7 cellular contexts compared by ENCODE assay signal in the genomic region with DNA sequence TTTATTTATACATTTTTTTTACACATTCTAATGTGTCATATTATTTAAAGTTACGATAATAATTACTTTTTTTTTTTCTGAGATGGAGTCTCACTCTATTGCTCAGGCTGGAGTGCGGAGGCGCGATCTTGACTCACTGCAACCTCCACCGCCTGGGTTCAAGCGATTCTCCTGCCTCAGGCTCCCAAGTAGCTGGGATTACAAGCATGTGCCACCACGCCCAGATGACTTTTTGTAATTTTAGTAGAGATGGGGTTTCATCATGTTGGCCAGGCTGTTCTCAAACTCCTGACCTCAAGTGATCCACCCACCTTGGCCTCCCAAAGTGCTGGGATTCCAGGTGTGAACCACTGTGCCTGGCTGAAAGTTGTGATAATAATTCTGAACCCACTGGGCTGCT. TPM values are rescaled to one million over a fixed set of nuclear protein-coding genes. Genes with fewer than 3 reads are reported as not detected.
DNase-seq lines count a peak whose midpoint lies in the region; ATAC-seq, FAIRE-seq and TF ChIP-seq lines count a peak whose summit lies in the region.
"Not testable (repeated sequence)": the region's sequence is repeated elsewhere in the genome, so short reads cannot be mapped to it uniquely, and the experiment has no call there.

No MANE protein-coding gene starts in this region.

- POLR2A ChIA-PET in OCI-LY7 (lab: Charles Lee): interaction anchor here (0.7 kb wide), 1 partner anchor 31 kb away, joined by 3 read pairs; no protein-coding TSS in a partner anchor
- POLR2A ChIA-PET in HepG2 (lab: Yijun Ruan, JAX): not testable (repeated sequence)

- not testable (repeated sequence) for H4K20me1 ChIP-seq in DOHH2 (ENCODE audit: control insufficient read depth, insufficient read depth, low read depth, low read length); Karpas-422 (ENCODE audit: insufficient read depth, low read depth, low read length); OCI-LY7 (ENCODE audit: insufficient read depth, low read length); HepG2 (ENCODE audit: insufficient read depth, low read length)

- not testable (repeated sequence) for H3K9ac ChIP-seq in Karpas-422 (ENCODE audit: low read length); HepG2 (ENCODE audit: insufficient read depth, low read depth, low read length)

- not testable (repeated sequence) for FAIRE-seq in HepG2 (lab: Jason Lieb, UNC)

- not testable (repeated sequence) for H3K27ac ChIP-seq in DOHH2 (ENCODE audit: low read depth, low read length); Karpas-422 (ENCODE audit: low read length); OCI-LY7 (ENCODE audit: low read depth, low read length, poor library complexity, severe bottlenecking); HepG2 (ENCODE audit: extremely low read length, insufficient read depth, low read length)
- H3K27ac ChIP-seq in suprapubic skin: peak overlapping the region; percentile 69

- not testable (repeated sequence) for H3K4me3 Mint-ChIP-seq in activated T-helper 1 cell treated with anti-CD3 and anti-CD28 coated beads, Interleukin-12 subunit alpha, Interleukin-12 subunit beta, Interleukin-2, Interleukin-4 antibody, amounts not matched to agents 30 ng/mL and 10 ng/mL and 1 ng/mL, durations not matched to agents 14 hours and 24 hours and 36 hours

- intact Hi-C loops in OCI-LY7 (cut with micrococcal nuclease; ENCODE audit: unreplicated experiment) (loop anchor here (2.0 kb wide), 1 partner anchor 206 kb away; no protein-coding TSS in a partner anchor), HepG2 (cut with micrococcal nuclease; ENCODE audit: unreplicated experiment) (loop anchor here (2.0 kb wide), 1 partner anchor 20 kb away; a partner anchor contains a TSS)
- intact Hi-C loops in activated T-helper 1 cell treated with anti-CD3 and anti-CD28 coated beads, Interleukin-12 subunit alpha, Interleukin-12 subunit beta, Interleukin-2, Interleukin-4 antibody, amounts not matched to agents 30 ng/mL and 10 ng/mL and 1 ng/mL, durations not matched to agents 14 hours and 24 hours and 36 hours (cut with micrococcal nuclease): loop anchor here (5.0 kb wide), 1 partner anchor 56 kb away; no protein-coding TSS in a partner anchor

- WGBS in HepG2 (ENCODE audit: low lambda C conversion rate): 85% methylated on average over 7 of the region's 7 CpGs
- WGBS in suprapubic skin: 76% methylated on average over 7 of the region's 7 CpGs

- CTCF ChIA-PET in OCI-LY7 (lab: Charles Lee; ENCODE audit: unreplicated experiment): not testable (repeated sequence)
- CTCF ChIA-PET in HepG2 (lab: Yijun Ruan, JAX; ENCODE audit: low intra/inter-chr PET ratio, low total read pairs): interaction anchor here (1.6 to 2.3 kb wide), 3 partner anchors 20 to 57 kb away, joined by 6 to 14 read pairs (median 12); a partner anchor contains a TSS

- H3K9me3 Mint-ChIP-seq in activated T-helper 1 cell treated with anti-CD3 and anti-CD28 coated beads, Interleukin-12 subunit alpha, Interleukin-12 subunit beta, Interleukin-2, Interleukin-4 antibody, amounts not matched to agents 30 ng/mL and 10 ng/mL and 1 ng/mL, durations not matched to agents 14 hours and 24 hours and 36 hours: not testable (repeated sequence)

- peak overlapping the region; percentile 28; the same call in 1 of the 2 replicates for H2AFZ ChIP-seq in Karpas-422 (ENCODE audit: low read length)
- peak overlapping the region; percentile 91 for H2AFZ ChIP-seq in OCI-LY7 (ENCODE audit: low read length)
- H2AFZ ChIP-seq in HepG2 (ENCODE audit: low read length): not testable (repeated sequence)

- ATAC-seq in HepG2: not testable (repeated sequence)

- H3K36me3 ChIP-seq in DOHH2 (ENCODE audit: control insufficient read depth, low read length); Karpas-422 (ENCODE audit: insufficient read depth, low read length); OCI-LY7 (ENCODE audit: insufficient read depth, low read length); HepG2 (replicated peaks in 1 of 2; ENCODE audit: control insufficient read depth in 1 of 2, insufficient read depth in 2 of 2, low read length in 2 of 2); suprapubic skin: not testable (repeated sequence)

- not testable (repeated sequence) for H3K9me2 ChIP-seq in DOHH2 (replicated peaks; ENCODE audit: control insufficient read depth, low read length); Karpas-422 (replicated peaks; ENCODE audit: insufficient read depth, low read length); OCI-LY7 (ENCODE audit: insufficient read depth, low read length)

- TF ChIP-seq EP300 in HepG2 (IDR thresholded peaks at IDR 0.05; ENCODE audit: low read depth in 2 of 2, low read length in 2 of 2); HepG2 (CRISPR knock-in tag; IDR thresholded peaks at IDR 0.05; ENCODE audit: borderline replicate concordance); suprapubic skin (IDR thresholded peaks at IDR 0.05): not testable (repeated sequence)

- H3K4me2 ChIP-seq in DOHH2 (ENCODE audit: low read length) (peak overlapping the region; percentile 85), OCI-LY7 (ENCODE audit: low read length) (peak overlapping the region; percentile 87), HepG2 (ENCODE audit: low read depth, low read length) (peak overlapping the region; percentile 83)
- H3K4me2 ChIP-seq in Karpas-422 (ENCODE audit: low read depth, low read length, poor library complexity, severe bottlenecking): not testable (repeated sequence)

- H3K27ac Mint-ChIP-seq in activated T-helper 1 cell treated with anti-CD3 and anti-CD28 coated beads, Interleukin-12 subunit alpha, Interleukin-12 subunit beta, Interleukin-2, Interleukin-4 antibody, amounts not matched to agents 30 ng/mL and 10 ng/mL and 1 ng/mL, durations not matched to agents 14 hours and 24 hours and 36 hours: peak overlapping the region; percentile 12

- not testable (repeated sequence) for H3K36me3 Mint-ChIP-seq in activated T-helper 1 cell treated with anti-CD3 and anti-CD28 coated beads, Interleukin-12 subunit alpha, Interleukin-12 subunit beta, Interleukin-2, Interleukin-4 antibody, amounts not matched to agents 30 ng/mL and 10 ng/mL and 1 ng/mL, durations not matched to agents 14 hours and 24 hours and 36 hours (ENCODE audit: low read depth)

- in situ Hi-C loops in HepG2 (cut with HindIII; ENCODE audit: extremely low pct_ligation_motif_present, low pct_unique_long_range_greater_than_20kb): not testable (repeated sequence)

- not testable (repeated sequence) for H3F3A ChIP-seq in DOHH2 (ENCODE audit: control insufficient read depth, insufficient read depth)

- TF ChIP-seq POLR2A in HepG2 (IDR thresholded peaks at IDR 0.05; ENCODE audit: insufficient read depth in 1 of 2, low read depth in 2 of 2, low read length in 2 of 2); suprapubic skin (IDR thresholded peaks at IDR 0.05): not testable (repeated sequence)

- TF ChIP-seq CTCF in DOHH2 (IDR thresholded peaks at IDR 0.05; ENCODE audit: low read depth, low read length, poor library complexity, severe bottlenecking); OCI-LY7 (conservative IDR thresholded peaks at IDR 0.05; ENCODE audit: low read length); epithelial cell of esophagus (IDR thresholded peaks at IDR 0.05; ENCODE audit: insufficient read depth, low read depth, low read length, missing control alignments); HepG2 (CRISPR knock-in tag; IDR thresholded peaks at IDR 0.05); suprapubic skin (IDR thresholded peaks at IDR 0.05): not testable (repeated sequence)

- TF ChIP-seq RAD21 in HepG2 (CRISPR knock-in tag; IDR thresholded peaks at IDR 0.05): not testable (repeated sequence)

- H3K27me3 Mint-ChIP-seq in activated T-helper 1 cell treated with anti-CD3 and anti-CD28 coated beads, Interleukin-12 subunit alpha, Interleukin-12 subunit beta, Interleukin-2, Interleukin-4 antibody, amounts not matched to agents 30 ng/mL and 10 ng/mL and 1 ng/mL, durations not matched to agents 14 hours and 24 hours and 36 hours (ENCODE audit: insufficient read depth): not testable (repeated sequence)

- H3K9me3 ChIP-seq in DOHH2 (ENCODE audit: control insufficient read depth, insufficient read depth, low read length); Karpas-422 (ENCODE audit: low read length); OCI-LY7 (ENCODE audit: low read length); HepG2 (ENCODE audit: low read length); suprapubic skin: not testable (repeated sequence)

- H3K4me1 ChIP-seq in DOHH2 (ENCODE audit: control insufficient read depth, low read length) (peaks cover 21% of the 10 kb centered on the region), OCI-LY7 (ENCODE audit: insufficient read depth, low read length, poor library complexity, severe bottlenecking) (peaks cover 22% of the 10 kb centered on the region), HepG2 (ENCODE audit: insufficient read depth, low read length) (peaks cover 42% of the 10 kb centered on the region), suprapubic skin (peaks cover 31% of the 10 kb centered on the region)
- not testable (repeated sequence) for H3K4me1 ChIP-seq in Karpas-422 (ENCODE audit: low read length)

- not testable (repeated sequence) for H3K79me2 ChIP-seq in DOHH2 (ENCODE audit: control insufficient read depth, low read length); Karpas-422 (ENCODE audit: low read length); OCI-LY7 (ENCODE audit: insufficient read depth, low read depth, low read length); HepG2 (ENCODE audit: insufficient read depth, low read length)

- DNase-seq in Karpas-422; OCI-LY7 (ENCODE audit: low spot score); activated T-helper 1 cell treated with anti-CD3 and anti-CD28 coated beads, Interleukin-12 subunit alpha, Interleukin-12 subunit beta, Interleukin-2, Interleukin-4 antibody, amounts not matched to agents 30 ng/mL and 10 ng/mL and 1 ng/mL, durations not matched to agents 14 hours and 24 hours and 36 hours (ENCODE audit: low spot score); HepG2 (ENCODE audit: low spot score); suprapubic skin (ENCODE audit: low spot score in 2 of 2): not testable (repeated sequence)
- DNase-seq in epithelial cell of esophagus (ENCODE audit: low read depth): peak; percentile 60

- peaks cover 12% of the 10 kb centered on the region for H3K4me1 Mint-ChIP-seq in activated T-helper 1 cell treated with anti-CD3 and anti-CD28 coated beads, Interleukin-12 subunit alpha, Interleukin-12 subunit beta, Interleukin-2, Interleukin-4 antibody, amounts not matched to agents 30 ng/mL and 10 ng/mL and 1 ng/mL, durations not matched to agents 14 hours and 24 hours and 36 hours (ENCODE audit: low read depth)

- not testable (repeated sequence) for BruUV-seq in OCI-LY7 (replicated peaks; lab: Mats Ljungman, UMichigan); HepG2 (replicated peaks; lab: Mats Ljungman, UMichigan)

- H3K4me3 ChIP-seq in DOHH2 (ENCODE audit: low read length); Karpas-422 (ENCODE audit: low read length); epithelial cell of esophagus (ENCODE audit: low read length); suprapubic skin: not testable (repeated sequence)
- H3K4me3 ChIP-seq in OCI-LY7 (ENCODE audit: low read depth, low read length, poor library complexity, severe bottlenecking): peak overlapping the region; percentile 27
- H3K4me3 ChIP-seq in HepG2 (replicated peaks in 1 of 3; ENCODE audit: insufficient read depth in 1 of 3, low read depth in 2 of 3, low read length in 3 of 3): 0 out of 6 replicates have a peak overlapping the region, but pooled peaks of 1 of the 3 experiments have one; percentile 63

- H3K27me3 ChIP-seq in DOHH2 (ENCODE audit: control insufficient read depth, low read length); Karpas-422 (ENCODE audit: low read length); HepG2 (ENCODE audit: control insufficient read depth in 1 of 2, insufficient read depth in 2 of 2, low read length in 2 of 2); suprapubic skin: not testable (repeated sequence)

RNA-seq across cellular contexts. Expression of a gene that starts 5.4 kb away (rescaled TPM):
- 16.2 and 16.5 TPM in 2 replicates for total RNA-seq in Karpas-422 (2014; rRNA removed; shearing (Covaris generic); ENCODE audit: low replicate concordance)
- total RNA-seq in OCI-LY7 (2014; rRNA removed; shearing (Covaris generic)): 32.1 and 38.6 TPM in 2 replicates
- total RNA-seq in OCI-LY7 (2022) (32.7 and 39.3 TPM in 2 replicates), HepG2 (2016; rRNA removed; fragmentation: Illumina TruSeq; extraction: Trizol) (30.6 and 39.4 TPM in 2 replicates), suprapubic skin (10 to 100 TPM; 24.5 to 49.3 (median 48.6) TPM)
- total RNA-seq in activated T-helper 1 cell treated with anti-CD3 and anti-CD28 coated beads, Interleukin-12 subunit alpha, Interleukin-12 subunit beta, Interleukin-2, Interleukin-4 antibody, amounts not matched to agents 30 ng/mL and 10 ng/mL and 1 ng/mL, durations not matched to agents 14 hours and 24 hours and 36 hours: 99.9 and 104 TPM in 2 replicates
- total RNA-seq in HepG2 (2016; cell fraction: cytosol; rRNA removed; fragmentation: Illumina TruSeq; extraction: Trizol; ENCODE audit: low read depth): 40.0 and 40.9 TPM in 2 replicates
- total RNA-seq in HepG2 (2016; cell fraction: insoluble cytoplasmic fraction; rRNA removed; fragmentation: Illumina TruSeq; extraction: Trizol): 23.4 and 36.6 TPM in 2 replicates
- 11.2 and 11.4 TPM in 2 replicates for total RNA-seq in HepG2 (2016; cell fraction: membrane; rRNA removed; fragmentation: Illumina TruSeq; extraction: Trizol)
- total RNA-seq in HepG2 (2016; cell fraction: nucleus; rRNA removed; fragmentation: Illumina TruSeq; extraction: Trizol): 31.1 and 33.1 TPM in 2 replicates
- polyA plus RNA-seq in HepG2 (2011; rRNA removed): 13.2 and 18.6 TPM in 2 replicates
- 5.0 and 5.1 TPM in 2 replicates for polyA plus RNA-seq in HepG2 (2011; cell fraction: cytosol; rRNA removed)
- 51.4 and 59.2 TPM in 2 replicates for polyA plus RNA-seq in HepG2 (2011; cell fraction: nucleus; rRNA removed)
- polyA plus RNA-seq in HepG2 (2012): 17.9 and 28.3 TPM in 2 replicates
- polyA plus RNA-seq in HepG2 (2016; cell fraction: cytosol; fragmentation: Illumina TruSeq; extraction: Trizol; ENCODE audit: low read depth): 6.7 and 7.7 TPM in 2 replicates
- 20.0 and 25.7 TPM in 2 replicates for polyA plus RNA-seq in HepG2 (2016; cell fraction: insoluble cytoplasmic fraction; fragmentation: Illumina TruSeq; extraction: Trizol; ENCODE audit: low read depth)
- polyA plus RNA-seq in HepG2 (2016; cell fraction: membrane; fragmentation: Illumina TruSeq; extraction: Trizol; ENCODE audit: low read depth): 4.0 and 4.5 TPM in 2 replicates
- 51.3 and 56.0 TPM in 2 replicates for polyA plus RNA-seq in HepG2 (2016; cell fraction: nucleus; fragmentation: Illumina TruSeq; extraction: Trizol; ENCODE audit: insufficient read depth, low read depth)
- polyA minus RNA-seq in HepG2 (2011; rRNA and poly(A)+ RNA removed; ENCODE audit: low replicate concordance): 43.7 and 49.7 TPM in 2 replicates
- polyA minus RNA-seq in HepG2 (2011; cell fraction: cytosol; rRNA and poly(A)+ RNA removed): 12.0 and 15.7 TPM in 2 replicates
- 22.4 and 29.6 TPM in 2 replicates for polyA minus RNA-seq in HepG2 (2011; cell fraction: nucleus; rRNA and poly(A)+ RNA removed)

RNA-seq across cellular contexts. Expression of a gene that starts 19.5 kb away (rescaled TPM):
- total RNA-seq in Karpas-422 (2014; rRNA removed; shearing (Covaris generic); ENCODE audit: low replicate concordance): 234 and 237 TPM in 2 replicates
- total RNA-seq in OCI-LY7 (2014; rRNA removed; shearing (Covaris generic)): 243 and 289 TPM in 2 replicates
- total RNA-seq in OCI-LY7 (2022) (286 and 467 TPM in 2 replicates), HepG2 (2016; rRNA removed; fragmentation: Illumina TruSeq; extraction: Trizol) (354 and 442 TPM in 2 replicates), suprapubic skin (100 to 1,000 TPM; 106 to 238 (median 209) TPM)
- 967 and 979 TPM in 2 replicates for total RNA-seq in activated T-helper 1 cell treated with anti-CD3 and anti-CD28 coated beads, Interleukin-12 subunit alpha, Interleukin-12 subunit beta, Interleukin-2, Interleukin-4 antibody, amounts not matched to agents 30 ng/mL and 10 ng/mL and 1 ng/mL, durations not matched to agents 14 hours and 24 hours and 36 hours
- 44.3 and 47.0 TPM in 2 replicates for total RNA-seq in HepG2 (2016; cell fraction: cytosol; rRNA removed; fragmentation: Illumina TruSeq; extraction: Trizol; ENCODE audit: low read depth)
- total RNA-seq in HepG2 (2016; cell fraction: insoluble cytoplasmic fraction; rRNA removed; fragmentation: Illumina TruSeq; extraction: Trizol): 352 and 439 TPM in 2 replicates
- total RNA-seq in HepG2 (2016; cell fraction: membrane; rRNA removed; fragmentation: Illumina TruSeq; extraction: Trizol): 128 and 141 TPM in 2 replicates
- 126 and 144 TPM in 2 replicates for total RNA-seq in HepG2 (2016; cell fraction: nucleus; rRNA removed; fragmentation: Illumina TruSeq; extraction: Trizol)
- polyA plus RNA-seq in HepG2 (2011; rRNA removed): 403 and 483 TPM in 2 replicates
- polyA plus RNA-seq in HepG2 (2011; cell fraction: cytosol; rRNA removed): 471 and 548 TPM in 2 replicates
- polyA plus RNA-seq in HepG2 (2011; cell fraction: nucleus; rRNA removed): 110 and 124 TPM in 2 replicates
- polyA plus RNA-seq in HepG2 (2012): 318 and 342 TPM in 2 replicates
- 50.9 and 54.4 TPM in 2 replicates for polyA plus RNA-seq in HepG2 (2016; cell fraction: cytosol; fragmentation: Illumina TruSeq; extraction: Trizol; ENCODE audit: low read depth)
- polyA plus RNA-seq in HepG2 (2016; cell fraction: insoluble cytoplasmic fraction; fragmentation: Illumina TruSeq; extraction: Trizol; ENCODE audit: low read depth): 474 and 488 TPM in 2 replicates
- 112 and 113 TPM in 2 replicates for polyA plus RNA-seq in HepG2 (2016; cell fraction: membrane; fragmentation: Illumina TruSeq; extraction: Trizol; ENCODE audit: low read depth)
- polyA plus RNA-seq in HepG2 (2016; cell fraction: nucleus; fragmentation: Illumina TruSeq; extraction: Trizol; ENCODE audit: insufficient read depth, low read depth): 181 and 193 TPM in 2 replicates
- polyA minus RNA-seq in HepG2 (2011; rRNA and poly(A)+ RNA removed; ENCODE audit: low replicate concordance): 592 and 624 TPM in 2 replicates
- 212 and 243 TPM in 2 replicates for polyA minus RNA-seq in HepG2 (2011; cell fraction: cytosol; rRNA and poly(A)+ RNA removed)
- 56.7 and 63.2 TPM in 2 replicates for polyA minus RNA-seq in HepG2 (2011; cell fraction: nucleus; rRNA and poly(A)+ RNA removed)

RNA-seq across cellular contexts. Expression of a gene that starts 39.3 kb away (rescaled TPM):
- total RNA-seq in Karpas-422 (2014; rRNA removed; shearing (Covaris generic); ENCODE audit: low replicate concordance): 30.8 and 47.1 TPM in 2 replicates
- 46.8 and 59.6 TPM in 2 replicates for total RNA-seq in OCI-LY7 (2014; rRNA removed; shearing (Covaris generic))
- total RNA-seq in OCI-LY7 (2022) (54.8 and 56.2 TPM in 2 replicates), HepG2 (2016; rRNA removed; fragmentation: Illumina TruSeq; extraction: Trizol) (39.9 and 47.6 TPM in 2 replicates), suprapubic skin (10 to 100 TPM; 24.0 to 35.1 (median 28.5) TPM)
- total RNA-seq in activated T-helper 1 cell treated with anti-CD3 and anti-CD28 coated beads, Interleukin-12 subunit alpha, Interleukin-12 subunit beta, Interleukin-2, Interleukin-4 antibody, amounts not matched to agents 30 ng/mL and 10 ng/mL and 1 ng/mL, durations not matched to agents 14 hours and 24 hours and 36 hours: 55.3 and 57.1 TPM in 2 replicates
- total RNA-seq in HepG2 (2016; cell fraction: cytosol; rRNA removed; fragmentation: Illumina TruSeq; extraction: Trizol; ENCODE audit: low read depth): 23.7 and 27.6 TPM in 2 replicates
- total RNA-seq in HepG2 (2016; cell fraction: insoluble cytoplasmic fraction; rRNA removed; fragmentation: Illumina TruSeq; extraction: Trizol): 37.7 and 48.0 TPM in 2 replicates
- total RNA-seq in HepG2 (2016; cell fraction: membrane; rRNA removed; fragmentation: Illumina TruSeq; extraction: Trizol): 24.0 and 25.8 TPM in 2 replicates
- total RNA-seq in HepG2 (2016; cell fraction: nucleus; rRNA removed; fragmentation: Illumina TruSeq; extraction: Trizol): 16.9 and 23.2 TPM in 2 replicates
- 36.3 and 38.0 TPM in 2 replicates for polyA plus RNA-seq in HepG2 (2011; rRNA removed)
- 37.5 and 37.9 TPM in 2 replicates for polyA plus RNA-seq in HepG2 (2011; cell fraction: cytosol; rRNA removed)
- 14.0 and 17.7 TPM in 2 replicates for polyA plus RNA-seq in HepG2 (2011; cell fraction: nucleus; rRNA removed)
- 31.8 and 32.0 TPM in 2 replicates for polyA plus RNA-seq in HepG2 (2012)
- 21.2 and 21.7 TPM in 2 replicates for polyA plus RNA-seq in HepG2 (2016; cell fraction: cytosol; fragmentation: Illumina TruSeq; extraction: Trizol; ENCODE audit: low read depth)
- polyA plus RNA-seq in HepG2 (2016; cell fraction: insoluble cytoplasmic fraction; fragmentation: Illumina TruSeq; extraction: Trizol; ENCODE audit: low read depth): 59.8 and 61.6 TPM in 2 replicates
- 21.5 and 23.2 TPM in 2 replicates for polyA plus RNA-seq in HepG2 (2016; cell fraction: membrane; fragmentation: Illumina TruSeq; extraction: Trizol; ENCODE audit: low read depth)
- 37.6 TPM in 2 replicates for polyA plus RNA-seq in HepG2 (2016; cell fraction: nucleus; fragmentation: Illumina TruSeq; extraction: Trizol; ENCODE audit: insufficient read depth, low read depth)
- polyA minus RNA-seq in HepG2 (2011; rRNA and poly(A)+ RNA removed; ENCODE audit: low replicate concordance): 34.4 and 67.4 TPM in 2 replicates
- 7.6 and 7.7 TPM in 2 replicates for polyA minus RNA-seq in HepG2 (2011; cell fraction: cytosol; rRNA and poly(A)+ RNA removed)
- polyA minus RNA-seq in HepG2 (2011; cell fraction: nucleus; rRNA and poly(A)+ RNA removed): 10.6 and 14.4 TPM in 2 replicates

RNA-seq across cellular contexts. Expression of a gene that starts 39.5 kb away (rescaled TPM):
- 16.3 and 25.5 TPM in 2 replicates for total RNA-seq in Karpas-422 (2014; rRNA removed; shearing (Covaris generic); ENCODE audit: low replicate concordance)
- total RNA-seq in OCI-LY7 (2014; rRNA removed; shearing (Covaris generic)): 28.7 and 31.0 TPM in 2 replicates
- total RNA-seq in OCI-LY7 (2022) (35.8 and 38.4 TPM in 2 replicates), HepG2 (2016; rRNA removed; fragmentation: Illumina TruSeq; extraction: Trizol) (30.2 and 41.8 TPM in 2 replicates), suprapubic skin (10 to 100 TPM; 24.5 to 35.8 (median 28.2) TPM)
- 48.3 and 48.8 TPM in 2 replicates for total RNA-seq in activated T-helper 1 cell treated with anti-CD3 and anti-CD28 coated beads, Interleukin-12 subunit alpha, Interleukin-12 subunit beta, Interleukin-2, Interleukin-4 antibody, amounts not matched to agents 30 ng/mL and 10 ng/mL and 1 ng/mL, durations not matched to agents 14 hours and 24 hours and 36 hours
- 84.0 and 92.7 TPM in 2 replicates for total RNA-seq in HepG2 (2016; cell fraction: cytosol; rRNA removed; fragmentation: Illumina TruSeq; extraction: Trizol; ENCODE audit: low read depth)
- 25.9 and 43.5 TPM in 2 replicates for total RNA-seq in HepG2 (2016; cell fraction: insoluble cytoplasmic fraction; rRNA removed; fragmentation: Illumina TruSeq; extraction: Trizol)
- 104 and 115 TPM in 2 replicates for total RNA-seq in HepG2 (2016; cell fraction: membrane; rRNA removed; fragmentation: Illumina TruSeq; extraction: Trizol)
- 30.7 and 33.0 TPM in 2 replicates for total RNA-seq in HepG2 (2016; cell fraction: nucleus; rRNA removed; fragmentation: Illumina TruSeq; extraction: Trizol)
- 40.8 and 49.4 TPM in 2 replicates for polyA plus RNA-seq in HepG2 (2011; rRNA removed)
- 50.8 and 52.5 TPM in 2 replicates for polyA plus RNA-seq in HepG2 (2011; cell fraction: cytosol; rRNA removed)
- polyA plus RNA-seq in HepG2 (2011; cell fraction: nucleus; rRNA removed): 59.0 and 60.8 TPM in 2 replicates
- 15.7 and 18.2 TPM in 2 replicates for polyA plus RNA-seq in HepG2 (2012)
- 102 and 121 TPM in 2 replicates for polyA plus RNA-seq in HepG2 (2016; cell fraction: cytosol; fragmentation: Illumina TruSeq; extraction: Trizol; ENCODE audit: low read depth)
- 34.1 and 41.4 TPM in 2 replicates for polyA plus RNA-seq in HepG2 (2016; cell fraction: insoluble cytoplasmic fraction; fragmentation: Illumina TruSeq; extraction: Trizol; ENCODE audit: low read depth)
- polyA plus RNA-seq in HepG2 (2016; cell fraction: membrane; fragmentation: Illumina TruSeq; extraction: Trizol; ENCODE audit: low read depth): 122 and 132 TPM in 2 replicates
- 55.7 and 56.8 TPM in 2 replicates for polyA plus RNA-seq in HepG2 (2016; cell fraction: nucleus; fragmentation: Illumina TruSeq; extraction: Trizol; ENCODE audit: insufficient read depth, low read depth)
- 142 and 286 TPM in 2 replicates for polyA minus RNA-seq in HepG2 (2011; rRNA and poly(A)+ RNA removed; ENCODE audit: low replicate concordance)
- polyA minus RNA-seq in HepG2 (2011; cell fraction: cytosol; rRNA and poly(A)+ RNA removed): 20.4 TPM in 2 replicates
- polyA minus RNA-seq in HepG2 (2011; cell fraction: nucleus; rRNA and poly(A)+ RNA removed): 33.9 and 35.7 TPM in 2 replicates
